Comparison of ENCODE assay signal across 10 cellular contexts in genomic region chr9:133844876-133845658, GRCh38.
DNase-seq lines count a peak whose midpoint lies in the region; ATAC-seq, FAIRE-seq and TF ChIP-seq lines count a peak whose summit lies in the region.
"Had no signal": no experiment of that assay in that cellular context is flagged by ENCODE, and none has a peak within 500 bp of the region (broad histone marks: within the 10 kb centered on the region; RNA-seq: fewer than 3 reads in every experiment).

No MANE protein-coding gene starts in this region.

- no peak for TF ChIP-seq RAD21 in HepG2 (CRISPR knock-in tag; IDR thresholded peaks at IDR 0.05)

- no peak overlapping the region for H2AFZ ChIP-seq in HepG2 (ENCODE audit: low read length)

- TF ChIP-seq POLR2A in NB4 (IDR thresholded peaks at IDR 0.05; ENCODE audit: extremely low read depth, insufficient read length): no peak
- 0 out of 4 replicates have a peak, but pooled peaks of 1 of the 2 experiments have one; percentile 29 for TF ChIP-seq POLR2A in HepG2 (IDR thresholded peaks at IDR 0.05; ENCODE audit: insufficient read depth in 1 of 2, low read depth in 2 of 2, low read length in 2 of 2)

- BruUV-seq in HepG2 (replicated peaks; lab: Mats Ljungman, UMichigan): no TSS peak

- H3K27ac ChIP-seq in coronary artery (peak overlapping the region in 1 of 2 donors; percentile 77), HepG2 (ENCODE audit: extremely low read length, insufficient read depth, low read length) (no peak overlapping the region)

- no peaks in the 10 kb centered on the region for H3K9me3 ChIP-seq in HepG2 (ENCODE audit: low read length)

- peak; percentile 24 for DNase-seq in NB4 (ENCODE audit: low read depth)
- peak; percentile 79 for DNase-seq in coronary artery (ENCODE audit: low spot score)
- DNase-seq in HepG2 (ENCODE audit: low spot score): no peak
- no peak for DNase-seq in effector memory CD8-positive, alpha-beta T cell
- DNase-seq in NCI-H2227 treated with DMSO at 0.1 percent for 48 hours (lab: John Stamatoyannopoulos, UW): no peak
- DNase-seq: activated CD4-positive, CD25-positive, alpha-beta regulatory T cell treated with anti-CD3 and anti-CD28 coated beads, Interleukin-2, amount 50 U/mL, for 72 hours; NCI-H1930 had no signal

- peaks cover 9 to 13% of the 10 kb centered on the region in 2 experiments; a peak in 4 of 5 replicates for H3K36me3 ChIP-seq in HepG2 (replicated peaks in 1 of 2; ENCODE audit: control insufficient read depth in 1 of 2, insufficient read depth in 2 of 2, low read length in 2 of 2)

- intact Hi-C loops in HepG2 (cut with micrococcal nuclease; ENCODE audit: unreplicated experiment): no loop called here

- H3K9ac ChIP-seq in HepG2 (ENCODE audit: insufficient read depth, low read depth, low read length): no peak overlapping the region

- H3K79me2 ChIP-seq in HepG2 (ENCODE audit: insufficient read depth, low read length): peaks cover 3% of the 10 kb centered on the region

- TF ChIP-seq CTCF in NB4 (IDR thresholded peaks at IDR 0.05; ENCODE audit: low read depth, low read length): no peak
- no peak for TF ChIP-seq CTCF in coronary artery (IDR thresholded peaks at IDR 0.05)
- no peak for TF ChIP-seq CTCF in HepG2 (CRISPR knock-in tag; IDR thresholded peaks at IDR 0.05)

- no peaks in the 10 kb centered on the region for H3K9me3 Mint-ChIP-seq in stimulated activated memory B cell treated with anti-CD40 and anti-IgM and Interleukin-4, amounts not matched to agents 10 μg/mL and 1 μg/mL and 100 μg/mL, for 72 hours
- H3K9me3 Mint-ChIP-seq in effector memory CD8-positive, alpha-beta T cell: no peaks in the 10 kb centered on the region

- no peaks in the 10 kb centered on the region for H3K27me3 ChIP-seq in HepG2 (ENCODE audit: control insufficient read depth in 1 of 2, insufficient read depth in 2 of 2, low read length in 2 of 2)

- ATAC-seq in HepG2 (no peak), GM21737 (IDR thresholded peaks at IDR 0.05; ENCODE audit: unreplicated experiment) (no peak), HG03045 (IDR thresholded peaks at IDR 0.05; ENCODE audit: unreplicated experiment) (no peak)
- peak; percentile 28 for ATAC-seq in stimulated activated memory B cell treated with anti-CD40 and anti-IgM and Interleukin-4, amounts not matched to agents 10 μg/mL and 1 μg/mL and 100 μg/mL, for 72 hours
- no peak for ATAC-seq in effector memory CD8-positive, alpha-beta T cell (replicated peaks)

- peaks cover 11% of the 10 kb centered on the region for H3K4me1 ChIP-seq in HepG2 (ENCODE audit: insufficient read depth, low read length)

- peak overlapping the region; percentile 30 for H3K27ac Mint-ChIP-seq in stimulated activated memory B cell treated with anti-CD40 and anti-IgM and Interleukin-4, amounts not matched to agents 10 μg/mL and 1 μg/mL and 100 μg/mL, for 72 hours
- no peak overlapping the region for H3K27ac Mint-ChIP-seq in effector memory CD8-positive, alpha-beta T cell

- H4K20me1 ChIP-seq in HepG2 (ENCODE audit: insufficient read depth, low read length): peaks cover 32% of the 10 kb centered on the region; the same call in 1 of the 2 replicates

- no peak for FAIRE-seq in HepG2 (lab: Jason Lieb, UNC)

- H3K36me3 Mint-ChIP-seq in stimulated activated memory B cell treated with anti-CD40 and anti-IgM and Interleukin-4, amounts not matched to agents 10 μg/mL and 1 μg/mL and 100 μg/mL, for 72 hours: peaks cover 38% of the 10 kb centered on the region
- peaks cover 6% of the 10 kb centered on the region for H3K36me3 Mint-ChIP-seq in effector memory CD8-positive, alpha-beta T cell (ENCODE audit: insufficient read depth)

- no peak overlapping the region for H3K4me3 Mint-ChIP-seq in stimulated activated memory B cell treated with anti-CD40 and anti-IgM and Interleukin-4, amounts not matched to agents 10 μg/mL and 1 μg/mL and 100 μg/mL, for 72 hours
- no peak overlapping the region for H3K4me3 Mint-ChIP-seq in effector memory CD8-positive, alpha-beta T cell

- H3K27me3 Mint-ChIP-seq in stimulated activated memory B cell treated with anti-CD40 and anti-IgM and Interleukin-4, amounts not matched to agents 10 μg/mL and 1 μg/mL and 100 μg/mL, for 72 hours: no peaks in the 10 kb centered on the region
- peaks cover 0 to 7% of the 10 kb centered on the region in 2 donors for H3K27me3 Mint-ChIP-seq in effector memory CD8-positive, alpha-beta T cell

- H3K4me1 Mint-ChIP-seq in stimulated activated memory B cell treated with anti-CD40 and anti-IgM and Interleukin-4, amounts not matched to agents 10 μg/mL and 1 μg/mL and 100 μg/mL, for 72 hours: peaks cover 81% of the 10 kb centered on the region
- no peaks in the 10 kb centered on the region for H3K4me1 Mint-ChIP-seq in effector memory CD8-positive, alpha-beta T cell (ENCODE audit: low read depth in 2 of 2)

- TF ChIP-seq EP300 in HepG2 (IDR thresholded peaks at IDR 0.05; ENCODE audit: low read depth in 2 of 2, low read length in 2 of 2): no peak
- no peak for TF ChIP-seq EP300 in HepG2 (CRISPR knock-in tag; IDR thresholded peaks at IDR 0.05; ENCODE audit: borderline replicate concordance)

- CTCF ChIA-PET in HepG2 (lab: Yijun Ruan, JAX; ENCODE audit: low intra/inter-chr PET ratio, low total read pairs): no interaction called here

- H3K4me3 ChIP-seq in NB4 (ENCODE audit: low read depth, low read length) (no peak overlapping the region), coronary artery (peak overlapping the region; percentile 54), HepG2 (replicated peaks in 1 of 3; ENCODE audit: insufficient read depth in 1 of 3, low read depth in 2 of 3, low read length in 3 of 3) (no peak overlapping the region)

- H3K4me2 ChIP-seq in HepG2 (ENCODE audit: low read depth, low read length): no peak overlapping the region

- 96% methylated on average over 18 of the region's 31 CpGs for WGBS in HepG2 (ENCODE audit: low lambda C conversion rate)

- in situ Hi-C loops in HepG2 (cut with HindIII; ENCODE audit: extremely low pct_ligation_motif_present, low pct_unique_long_range_greater_than_20kb): no loop called here

- POLR2A ChIA-PET in HepG2 (lab: Yijun Ruan, JAX): interaction anchor here (0.8 kb wide), 1 partner anchor 73 kb away, joined by 3 read pairs; no protein-coding TSS in a partner anchor

TF ChIP-seq in HepG2, 621 proteins besides CTCF, POLR2A, EP300 and RAD21:
- TF ChIP-seq SALL1 (CRISPR knock-in tag; IDR thresholded peaks at IDR 0.05) (0 out of 2 replicates have a peak, but pooled peaks have one; percentile 5), SRSF9 (IDR thresholded peaks at IDR 0.05; ENCODE audit: borderline replicate concordance, insufficient read depth, low read depth, low read length, poor library complexity, severe bottlenecking) (no peak), ZNF777 (CRISPR knock-in tag; IDR thresholded peaks at IDR 0.05) (no peak), AGO2 (optimal IDR thresholded peaks at IDR 0.05; ENCODE audit: low read depth, low read length) (peak; percentile 46), MED13 (CRISPR knock-in tag; IDR thresholded peaks at IDR 0.05) (no peak), SP1 (IDR thresholded peaks at IDR 0.05) (no peak), SP1 (CRISPR knock-in tag; IDR thresholded peaks at IDR 0.05) (no peak), POLR2G (IDR thresholded peaks at IDR 0.05; ENCODE audit: low read depth, low read length) (no peak)

Comparison
In these comparisons a context has a peak if more than half of its experiments do, and no peak if none do; other contexts are left out.
1. DNase-seq: peak in NB4 (single experiment) and coronary artery (single experiment); none in HepG2 (single experiment), effector memory CD8-positive, alpha-beta T cell (0 of 3) and NCI-H2227 treated with DMSO at 0.1 percent for 48 hours (single experiment).